ENCODE assay signal across 16 cellular contexts in genomic region chr20:14902432-14903089, GRCh38.
A peak's percentile ranks its signal among the peaks of the same experiment; 100 is the strongest.
DNase-seq lines count a peak whose midpoint lies in the region; ATAC-seq and TF ChIP-seq lines count a peak whose summit lies in the region.
"Had no signal": no experiment of that assay in that cellular context is flagged by ENCODE, and none has a peak within 500 bp of the region (broad histone marks: within the 10 kb centered on the region; RNA-seq: fewer than 3 reads in every experiment).

No MANE protein-coding gene starts in this region.

- H3K9me3 ChIP-seq in endodermal cell (ENCODE audit: control insufficient read depth, low read length), result no peaks in the 10 kb centered on the region

- ATAC-seq in HG02623 (IDR thresholded peaks at IDR 0.05; ENCODE audit: unreplicated experiment) (peak; percentile 98), HG03439 (IDR thresholded peaks at IDR 0.05; ENCODE audit: unreplicated experiment) (peak; percentile 93)
- ATAC-seq in stimulated activated naive B cell treated with anti-CD40 and anti-IgM and Interleukin-4, amounts not matched to agents 10 μg/mL and 1 μg/mL and 100 μg/mL, for 72 hours (replicated peaks), result peak; percentile 75 to 77
- ATAC-seq: activated CD4-positive, CD25-positive, alpha-beta regulatory T cell treated with anti-CD3 and anti-CD28 coated beads, Interleukin-2, amount 50 U/mL, for 24 hours; heart right ventricle had no signal

- no peak overlapping the region for H3K27ac ChIP-seq in endodermal cell (ENCODE audit: low read depth, low read length)
- H3K27ac ChIP-seq: heart right ventricle, HL-60 had no signal

- no peak for TF ChIP-seq POLR2A in lower leg skin (IDR thresholded peaks at IDR 0.05)

- no peaks in the 10 kb centered on the region for H3K36me3 Mint-ChIP-seq in stimulated activated naive B cell treated with anti-CD40 and anti-IgM and Interleukin-4, amounts not matched to agents 10 μg/mL and 1 μg/mL and 100 μg/mL, for 72 hours
- no peaks in the 10 kb centered on the region for H3K36me3 Mint-ChIP-seq in endodermal cell (ENCODE audit: low read depth)
- H3K36me3 Mint-ChIP-seq: activated naive CD4-positive, alpha-beta T cell treated with anti-CD3 and anti-CD28 coated beads, Interleukin-2, amount 50 U/mL, for 24 hours had no signal

- H3K4me3 ChIP-seq in lower leg skin (ENCODE audit: low read depth, poor library complexity, severe bottlenecking) (no peak overlapping the region), endodermal cell (ENCODE audit: low read length) (no peak overlapping the region)
- H3K4me3 ChIP-seq: heart right ventricle had no signal

- no peaks in the 10 kb centered on the region for H3K27me3 Mint-ChIP-seq in stimulated activated naive B cell treated with anti-CD40 and anti-IgM and Interleukin-4, amounts not matched to agents 10 μg/mL and 1 μg/mL and 100 μg/mL, for 72 hours
- no peaks in the 10 kb centered on the region for H3K27me3 Mint-ChIP-seq in endodermal cell (ENCODE audit: insufficient read depth)
- H3K27me3 Mint-ChIP-seq: activated naive CD4-positive, alpha-beta T cell treated with anti-CD3 and anti-CD28 coated beads, Interleukin-2, amount 50 U/mL, for 24 hours had no signal

- peaks cover 0 to 2% of the 10 kb centered on the region in 2 donors for H3K9me3 Mint-ChIP-seq in stimulated activated naive B cell treated with anti-CD40 and anti-IgM and Interleukin-4, amounts not matched to agents 10 μg/mL and 1 μg/mL and 100 μg/mL, for 72 hours
- peaks cover 6% of the 10 kb centered on the region for H3K9me3 Mint-ChIP-seq in endodermal cell

- H3K9ac ChIP-seq in endodermal cell (ENCODE audit: extremely low read depth, low read length, poor library complexity, severe bottlenecking), result no peak overlapping the region

- TF ChIP-seq CTCF in lower leg skin (IDR thresholded peaks at IDR 0.05) (no peak), endodermal cell (conservative IDR thresholded peaks at IDR 0.05) (no peak)

- intact Hi-C loops in lower leg skin (cut with DNase I; ENCODE audit: low total_unique reads), result no loop called here

- 79 to 82% methylated on average over 4 of the region's 4 CpGs for WGBS in lower leg skin, 2 donors
- 93% methylated on average over 4 of the region's 4 CpGs; no CpG with 5 or more reads in 1 of the 2 experiments for WGBS in endodermal cell (ENCODE audit: insufficient coverage in 1 of 2, insufficient read length in 1 of 2), 2 experiments

- H3K27ac Mint-ChIP-seq in stimulated activated naive B cell treated with anti-CD40 and anti-IgM and Interleukin-4, amounts not matched to agents 10 μg/mL and 1 μg/mL and 100 μg/mL, for 72 hours, result no peak overlapping the region
- H3K27ac Mint-ChIP-seq in endodermal cell, result no peak overlapping the region
- H3K27ac Mint-ChIP-seq: activated naive CD4-positive, alpha-beta T cell treated with anti-CD3 and anti-CD28 coated beads, Interleukin-2, amount 50 U/mL, for 24 hours; mesothelial cell of epicardium had no signal

- no peaks in the 10 kb centered on the region for H3K4me1 ChIP-seq in endodermal cell (ENCODE audit: control insufficient read depth, insufficient read depth, low read length)
- H3K4me1 ChIP-seq: heart right ventricle had no signal

- no peaks in the 10 kb centered on the region for H3K27me3 ChIP-seq in endodermal cell (ENCODE audit: control insufficient read depth, insufficient read depth, low read length, poor library complexity, severe bottlenecking)
- H3K27me3 ChIP-seq: heart right ventricle had no signal

- H3K4me3 Mint-ChIP-seq in stimulated activated naive B cell treated with anti-CD40 and anti-IgM and Interleukin-4, amounts not matched to agents 10 μg/mL and 1 μg/mL and 100 μg/mL, for 72 hours, result no peak overlapping the region
- no peak overlapping the region for H3K4me3 Mint-ChIP-seq in endodermal cell
- H3K4me3 Mint-ChIP-seq: activated naive CD4-positive, alpha-beta T cell treated with anti-CD3 and anti-CD28 coated beads, Interleukin-2, amount 50 U/mL, for 24 hours; mesothelial cell of epicardium had no signal

- no peaks in the 10 kb centered on the region for H3K36me3 ChIP-seq in endodermal cell (ENCODE audit: control insufficient read depth, insufficient read depth, low read length)
- H3K36me3 ChIP-seq: heart right ventricle had no signal

- H3K4me1 Mint-ChIP-seq in stimulated activated naive B cell treated with anti-CD40 and anti-IgM and Interleukin-4, amounts not matched to agents 10 μg/mL and 1 μg/mL and 100 μg/mL, for 72 hours, result peaks cover 0 to 3% of the 10 kb centered on the region in 2 donors
- H3K4me1 Mint-ChIP-seq in endodermal cell, result peaks cover 6% of the 10 kb centered on the region
- H3K4me1 Mint-ChIP-seq: activated naive CD4-positive, alpha-beta T cell treated with anti-CD3 and anti-CD28 coated beads, Interleukin-2, amount 50 U/mL, for 24 hours had no signal

- peak; percentile 11 for DNase-seq in GM19240 (ENCODE audit: insufficient read length, low spot score)
- DNase-seq in stimulated activated naive B cell treated with anti-CD40 and anti-IgM and Interleukin-4, amounts not matched to agents 10 μg/mL and 1 μg/mL and 100 μg/mL, for 72 hours, result peak; percentile 3
- no peak for DNase-seq in lower leg skin (ENCODE audit: low spot score in 2 of 2)
- DNase-seq in endodermal cell, result no peak
- DNase-seq in activated CD4-positive, CD25-positive, alpha-beta regulatory T cell (lab: John Stamatoyannopoulos, UW), result no peak
- DNase-seq: DMS79 treated with DMSO at 0.1 percent for 48 hours; effector CD4-positive, alpha-beta T cell; heart right ventricle; NCI-H1417; OCI-M1 had no signal

Comparison
In these comparisons a context has a peak if more than half of its experiments do, and no peak if none do; other contexts are left out.
1. DNase-seq: peak in GM19240 (single experiment) and stimulated activated naive B cell treated with anti-CD40 and anti-IgM and Interleukin-4, amounts not matched to agents 10 μg/mL and 1 μg/mL and 100 μg/mL, for 72 hours (single experiment); none in lower leg skin (0 of 2), endodermal cell (single experiment) and activated CD4-positive, CD25-positive, alpha-beta regulatory T cell (0 of 4).
2. Peak in every context shown above with its lines, with median percentiles within 50 percentile points of each other: ATAC-seq.